Comparison of ENCODE assay signal across 8 cellular contexts in genomic region chr13:112968910-112969691, GRCh38. TPM values are rescaled to one million over a fixed set of nuclear protein-coding genes. Genes with fewer than 3 reads are reported as not detected.
DNase-seq lines count a peak whose midpoint lies in the region; ATAC-seq and TF ChIP-seq lines count a peak whose summit lies in the region.

Gene MCF2L (plus strand): TSS chr13:112969214. CDS start chr13:112969380, 166 bp downstream.

- no peaks in the 10 kb centered on the region for H3K36me3 ChIP-seq in mucosa of descending colon (ENCODE audit: low read depth)

- no peak for TF ChIP-seq CTCF in GM12875 (IDR thresholded peaks at IDR 0.05; ENCODE audit: borderline replicate concordance, insufficient read depth, low read depth, low read length)
- TF ChIP-seq CTCF in epithelial cell of esophagus (IDR thresholded peaks at IDR 0.05; ENCODE audit: insufficient read depth, low read depth, low read length, missing control alignments): peak; percentile 25
- no peak for TF ChIP-seq CTCF in mucosa of descending colon (IDR thresholded peaks at IDR 0.05)

- peaks cover 3% of the 10 kb centered on the region for H3K4me1 ChIP-seq in mucosa of descending colon (ENCODE audit: low read depth)

- ATAC-seq in mucosa of descending colon (peak; percentile 82), HG02642 (IDR thresholded peaks at IDR 0.05; ENCODE audit: poor library complexity, unreplicated experiment) (no peak), HG03442 (IDR thresholded peaks at IDR 0.05; ENCODE audit: unreplicated experiment) (no peak)

- H3K9me3 ChIP-seq in mucosa of descending colon: no peaks in the 10 kb centered on the region

- H3K4me3 ChIP-seq in GM12875 (ENCODE audit: low read depth, low read length): peak within 1 kb of the TSS; percentile 63
- no peak within 1 kb of the TSS for H3K4me3 ChIP-seq in epithelial cell of esophagus (ENCODE audit: low read length)
- peak within 1 kb of the TSS; percentile 24 for H3K4me3 ChIP-seq in mucosa of descending colon

- DNase-seq in NCI-H2196 (lab: John Stamatoyannopoulos, UW; ENCODE audit: unreplicated experiment) (peak; percentile 40), epithelial cell of esophagus (ENCODE audit: low read depth) (peak; percentile 19), mucosa of descending colon (peak; percentile 64 to 77 (median 74))
- DNase-seq in activated CD8-positive, alpha-beta memory T cell treated with anti-CD3 and anti-CD28 coated beads for 48 hours (ENCODE audit: low read depth in 2 of 3, low spot score in 2 of 3): peak; percentile 15 to 29 (median 23)
- peak; percentile 39 for DNase-seq in stimulated activated CD8-positive, alpha-beta memory T cell treated with anti-CD3 and anti-CD28 coated beads, Interleukin-2, amount 100 ng/mL, for 48 hours (ENCODE audit: low read depth in 2 of 2)

- intact Hi-C loops in mucosa of descending colon (cut with DNase I, micrococcal nuclease): no loop called here

RNA-seq across cellular contexts. Expression of gene MCF2L, which starts in this region (rescaled TPM):
- 100 to 1,000 TPM in 1 of 3 donors, 10 to 100 TPM in 2; 53.9 to 109 (median 95.4) TPM for total RNA-seq in mucosa of descending colon

Comparison
In these comparisons a context has a peak if more than half of its experiments do, and no peak if none do; other contexts are left out.
1. DNase-seq: peak in every context shown above with its lines; median percentile 74 in mucosa of descending colon; 40 in NCI-H2196; 39 in stimulated activated CD8-positive, alpha-beta memory T cell treated with anti-CD3 and anti-CD28 coated beads, Interleukin-2, amount 100 ng/mL, for 48 hours; 23 in activated CD8-positive, alpha-beta memory T cell treated with anti-CD3 and anti-CD28 coated beads for 48 hours; 19 in epithelial cell of esophagus.